Comparison of ENCODE assay signal across 1 cellular context in the genomic region with DNA sequence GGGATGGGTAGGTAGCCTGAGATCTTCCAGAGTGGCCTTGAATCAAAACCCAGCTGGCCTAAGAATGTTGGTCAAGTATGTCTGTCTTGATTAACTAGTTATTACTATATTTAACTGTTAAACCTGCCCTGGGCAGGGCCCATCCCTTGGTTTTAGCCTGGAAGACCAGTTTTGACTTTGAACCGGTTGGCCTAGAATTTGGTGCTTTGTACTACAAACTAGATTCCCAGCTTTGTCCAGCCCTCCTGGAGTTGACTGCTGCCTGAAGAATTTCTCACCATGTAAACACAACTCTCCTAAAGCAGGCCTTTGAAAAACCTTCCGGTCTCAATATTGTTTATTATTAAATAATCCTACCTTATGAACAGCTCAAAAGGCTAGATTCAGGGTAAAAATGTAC.
TF ChIP-seq lines count a peak whose summit lies in the region.

No MANE protein-coding gene starts in this region.

TF ChIP-seq in IMR-90, 13 proteins besides CTCF, POLR2A, EP300 and RAD21 (continued from another document):
- TF ChIP-seq, protein P1, sequence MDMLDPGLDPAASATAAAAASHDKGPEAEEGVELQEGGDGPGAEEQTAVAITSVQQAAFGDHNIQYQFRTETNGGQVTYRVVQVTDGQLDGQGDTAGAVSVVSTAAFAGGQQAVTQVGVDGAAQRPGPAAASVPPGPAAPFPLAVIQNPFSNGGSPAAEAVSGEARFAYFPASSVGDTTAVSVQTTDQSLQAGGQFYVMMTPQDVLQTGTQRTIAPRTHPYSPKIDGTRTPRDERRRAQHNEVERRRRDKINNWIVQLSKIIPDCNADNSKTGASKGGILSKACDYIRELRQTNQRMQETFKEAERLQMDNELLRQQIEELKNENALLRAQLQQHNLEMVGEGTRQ (IDR thresholded peaks at IDR 0.05; ENCODE audit: low read depth, low read length), result no peak
- TF ChIP-seq RFX5 (IDR thresholded peaks at IDR 0.05; ENCODE audit: low read depth, low read length), result no peak
